Comparison of ENCODE assay signal across 21 cellular contexts in the genomic region with DNA sequence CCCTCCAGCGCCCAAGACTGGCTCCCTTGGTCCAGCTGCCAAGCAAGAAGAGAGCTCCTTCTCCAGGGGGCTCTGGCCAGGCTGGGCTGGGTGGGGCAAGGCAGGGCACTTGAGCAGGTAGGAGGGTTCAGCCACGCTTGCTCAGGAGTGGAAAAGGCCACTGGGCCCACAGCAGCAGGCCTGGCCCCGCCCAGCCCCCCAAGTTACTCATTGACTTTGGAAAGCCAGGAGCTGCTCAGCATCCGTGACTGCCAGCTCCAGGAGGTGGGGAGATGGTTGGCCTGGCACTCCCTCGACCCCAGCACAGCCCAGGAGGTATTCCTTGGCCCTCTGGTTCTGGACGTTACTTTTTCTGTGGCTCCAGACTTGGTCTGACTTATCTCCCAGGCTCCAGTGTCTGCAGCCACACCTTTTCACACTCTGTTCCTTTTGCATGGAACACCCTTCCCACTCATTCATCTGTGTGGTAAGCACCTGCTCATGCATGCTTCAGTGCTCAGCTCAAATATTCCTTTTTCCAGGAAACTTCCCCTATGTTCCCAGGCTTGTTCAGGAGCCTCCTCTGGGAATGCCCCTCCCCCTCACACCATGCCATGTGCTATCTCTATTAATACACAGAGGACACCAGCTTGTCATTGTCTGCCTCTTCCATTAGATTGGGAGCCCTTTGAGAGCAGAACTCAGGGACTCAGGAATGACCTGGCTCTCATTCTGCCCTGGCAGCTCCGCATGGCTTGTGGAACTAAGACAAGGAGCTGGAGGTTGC. TPM values are rescaled to one million over a fixed set of nuclear protein-coding genes. Genes with fewer than 3 reads are reported as not detected.
DNase-seq lines count a peak whose midpoint lies in the region; ATAC-seq and TF ChIP-seq lines count a peak whose summit lies in the region.
"Had no signal": no experiment of that assay in that cellular context is flagged by ENCODE, and none has a peak within 500 bp of the region (broad histone marks: within the 10 kb centered on the region; RNA-seq: fewer than 3 reads in every experiment).

A gene with protein sequence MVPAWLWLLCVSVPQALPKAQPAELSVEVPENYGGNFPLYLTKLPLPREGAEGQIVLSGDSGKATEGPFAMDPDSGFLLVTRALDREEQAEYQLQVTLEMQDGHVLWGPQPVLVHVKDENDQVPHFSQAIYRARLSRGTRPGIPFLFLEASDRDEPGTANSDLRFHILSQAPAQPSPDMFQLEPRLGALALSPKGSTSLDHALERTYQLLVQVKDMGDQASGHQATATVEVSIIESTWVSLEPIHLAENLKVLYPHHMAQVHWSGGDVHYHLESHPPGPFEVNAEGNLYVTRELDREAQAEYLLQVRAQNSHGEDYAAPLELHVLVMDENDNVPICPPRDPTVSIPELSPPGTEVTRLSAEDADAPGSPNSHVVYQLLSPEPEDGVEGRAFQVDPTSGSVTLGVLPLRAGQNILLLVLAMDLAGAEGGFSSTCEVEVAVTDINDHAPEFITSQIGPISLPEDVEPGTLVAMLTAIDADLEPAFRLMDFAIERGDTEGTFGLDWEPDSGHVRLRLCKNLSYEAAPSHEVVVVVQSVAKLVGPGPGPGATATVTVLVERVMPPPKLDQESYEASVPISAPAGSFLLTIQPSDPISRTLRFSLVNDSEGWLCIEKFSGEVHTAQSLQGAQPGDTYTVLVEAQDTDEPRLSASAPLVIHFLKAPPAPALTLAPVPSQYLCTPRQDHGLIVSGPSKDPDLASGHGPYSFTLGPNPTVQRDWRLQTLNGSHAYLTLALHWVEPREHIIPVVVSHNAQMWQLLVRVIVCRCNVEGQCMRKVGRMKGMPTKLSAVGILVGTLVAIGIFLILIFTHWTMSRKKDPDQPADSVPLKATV (minus strand): TSS at position 83 of the 766 bp plus-strand sequence. CDS start 820 bp downstream, outside the sequence.

- no peaks in the 10 kb centered on the region for H3K79me2 ChIP-seq in GM23338 (replicated peaks; ENCODE audit: insufficient read depth)

- H3K27me3 ChIP-seq in gastroesophageal sphincter (peaks cover 3% of the 10 kb centered on the region), layer of hippocampus (ENCODE audit: control insufficient read depth, insufficient read depth, low read length) (peaks cover 2% of the 10 kb centered on the region), skeletal muscle tissue (ENCODE audit: control insufficient read depth in 3 of 3, insufficient read depth in 3 of 3, low read length in 3 of 3) (peaks cover 0 to 7% (median 3%) of the 10 kb centered on the region in 3 donors), GM23338 (ENCODE audit: insufficient read depth) (peaks cover 12% of the 10 kb centered on the region)

- no peaks in the 10 kb centered on the region; the same call in 2 of the 3 replicates for H3K4me1 Mint-ChIP-seq in GM23338

- no peak within 1 kb of the TSS for H2AFZ ChIP-seq in GM23338

- no peaks in the 10 kb centered on the region for H3K9me2 ChIP-seq in GM23338 (ENCODE audit: insufficient read depth)

- H3K9me3 ChIP-seq in gastroesophageal sphincter: no peaks in the 10 kb centered on the region
- H3K9me3 ChIP-seq in skeletal muscle tissue (ENCODE audit: control insufficient read depth in 3 of 3, low read length in 3 of 3): no peaks in the 10 kb centered on the region
- H3K9me3 ChIP-seq: tibial nerve had no signal

- no peaks in the 10 kb centered on the region for H3K36me3 Mint-ChIP-seq in GM23338 (ENCODE audit: low read depth)

- H3K36me3 ChIP-seq in gastroesophageal sphincter (peaks cover 0 to 8% of the 10 kb centered on the region in 2 donors), skeletal muscle tissue (ENCODE audit: control insufficient read depth in 3 of 3, insufficient read depth in 3 of 3, low read length in 3 of 3) (peaks cover 9 to 22% (median 10%) of the 10 kb centered on the region in 3 donors), GM23338 (ENCODE audit: insufficient read depth) (no peaks in the 10 kb centered on the region)

- H3K27me3 Mint-ChIP-seq in GM23338 (ENCODE audit: insufficient read depth, low read depth, poor library complexity): peaks cover 15% of the 10 kb centered on the region

- ATAC-seq in gastroesophageal sphincter (no peak), HG03571 (IDR thresholded peaks at IDR 0.05; ENCODE audit: unreplicated experiment) (no peak), GM23338 (no peak)
- ATAC-seq: effector memory CD8-positive, alpha-beta T cell; naive thymus-derived CD8-positive, alpha-beta T cell had no signal

- no peak within 1 kb of the TSS for H3K4me2 ChIP-seq in GM23338

- no peak for TF ChIP-seq POLR2A in gastroesophageal sphincter (IDR thresholded peaks at IDR 0.05)

- 80% methylated on average over 1 of the region's 7 CpGs; no CpG with 5 or more reads in 1 of the 2 donors for WGBS in gastroesophageal sphincter (ENCODE audit: low coverage in 1 of 2), 2 donors

- no peak within 1 kb of the TSS for H3K27ac Mint-ChIP-seq in GM23338
- H3K27ac Mint-ChIP-seq: activated CD4-positive, alpha-beta T cell treated with anti-CD3 and anti-CD28 coated beads, Interleukin-2, amount 10 ng/mL, durations not matched to agents 24 days and 14 days; effector memory CD8-positive, alpha-beta T cell had no signal

- no peak within 1 kb of the TSS for H3K4me3 ChIP-seq in gastroesophageal sphincter
- peak within 1 kb of the TSS in 1 of 3 donors; percentile 13 for H3K4me3 ChIP-seq in skeletal muscle tissue (ENCODE audit: low read length in 3 of 3)
- no peak within 1 kb of the TSS for H3K4me3 ChIP-seq in GM23338
- H3K4me3 ChIP-seq: lung, tibial nerve had no signal

- DNase-seq in NCI-H82 (lab: John Stamatoyannopoulos, UW): peak; percentile 49
- no peak for DNase-seq in NCI-H82 treated with DMSO at 0.1 percent for 48 hours (lab: John Stamatoyannopoulos, UW; ENCODE audit: unreplicated experiment)
- no peak for DNase-seq in GM23338 (ENCODE audit: low spot score)
- DNase-seq in 8988T: no peak
- DNase-seq: activated CD4-positive, alpha-beta T cell treated with anti-CD3 and anti-CD28 coated beads, Interleukin-2, amount 10 ng/mL, durations not matched to agents 24 days and 14 days; activated CD8-positive, alpha-beta memory T cell treated with anti-CD3 and anti-CD28 coated beads, Interleukin-2, amount 50 U/mL, for 48 hours; amniotic stem cell; cerebellar nuclear complex; effector memory CD8-positive, alpha-beta T cell; naive thymus-derived CD8-positive, alpha-beta T cell; NCI-H345; posterior cingulate gyrus had no signal

- no peak within 1 kb of the TSS for H3K4me3 Mint-ChIP-seq in GM23338
- H3K4me3 Mint-ChIP-seq: activated CD4-positive, alpha-beta T cell treated with anti-CD3 and anti-CD28 coated beads, Interleukin-2, amount 10 ng/mL, durations not matched to agents 24 days and 14 days; CD14-positive monocyte; effector memory CD8-positive, alpha-beta T cell had no signal

- H3K27ac ChIP-seq in gastroesophageal sphincter (peak within 1 kb of the TSS in 3 of 4 donors; percentile 81 to 92 (median 87)), layer of hippocampus (ENCODE audit: low read depth, low read length) (peak within 1 kb of the TSS; percentile 52), skeletal muscle tissue (ENCODE audit: low read depth, low read length) (peak within 1 kb of the TSS; percentile 81), GM23338 (ENCODE audit: low read depth) (no peak within 1 kb of the TSS)
- H3K27ac ChIP-seq: RWPE1 had no signal

- peak within 1 kb of the TSS in 2 of 3 donors; percentile 38 to 64 for H3K9ac ChIP-seq in skeletal muscle tissue (ENCODE audit: low read depth in 1 of 3, low read length in 3 of 3)

- no peaks in the 10 kb centered on the region for H3K9me3 Mint-ChIP-seq in GM23338
- H3K9me3 Mint-ChIP-seq: activated CD4-positive, alpha-beta T cell treated with anti-CD3 and anti-CD28 coated beads, Interleukin-2, amount 10 ng/mL, durations not matched to agents 24 days and 14 days; effector memory CD8-positive, alpha-beta T cell; naive thymus-derived CD8-positive, alpha-beta T cell had no signal

- no peak for TF ChIP-seq CTCF in gastroesophageal sphincter (IDR thresholded peaks at IDR 0.05)
- TF ChIP-seq CTCF in GM23338 (conservative IDR thresholded peaks at IDR 0.05; ENCODE audit: low read depth in 2 of 2): no peak

- H3K4me1 ChIP-seq in gastroesophageal sphincter: peaks cover 2 to 55% (median 19%) of the 10 kb centered on the region in 3 donors
- peaks cover 30 to 51% (median 50%) of the 10 kb centered on the region in 3 donors for H3K4me1 ChIP-seq in skeletal muscle tissue (ENCODE audit: control insufficient read depth in 3 of 3, insufficient read depth in 3 of 3, low read length in 3 of 3)
- no peaks in the 10 kb centered on the region for H3K4me1 ChIP-seq in GM23338 (ENCODE audit: insufficient read depth)

- no peaks in the 10 kb centered on the region for H3F3A ChIP-seq in GM23338 (replicated peaks; ENCODE audit: low read depth)

- no peak for TF ChIP-seq EP300 in gastroesophageal sphincter (IDR thresholded peaks at IDR 0.05)

- no peaks in the 10 kb centered on the region for H4K20me1 ChIP-seq in GM23338 (replicated peaks; ENCODE audit: insufficient read depth)

TF ChIP-seq in GM23338, 12 proteins besides CTCF, POLR2A, EP300 and RAD21 (continues in another document):
- no peak for TF ChIP-seq ZNF114 (CRISPR knock-in tag; IDR thresholded peaks at IDR 0.05)
- no peak for TF ChIP-seq CREB1 (CRISPR knock-in tag; IDR thresholded peaks at IDR 0.05; ENCODE audit: low read depth)
- no peak for TF ChIP-seq EZH2phosphoT487 (IDR thresholded peaks at IDR 0.05; ENCODE audit: unreplicated experiment)
- TF ChIP-seq JUNB (IDR thresholded peaks at IDR 0.05; ENCODE audit: unreplicated experiment): no peak

RNA-seq across cellular contexts. Expression of the gene that starts here (rescaled TPM):
- total RNA-seq in gastroesophageal sphincter (not detected), skeletal muscle tissue (not detected)
- total RNA-seq in GM23338 (2014; rRNA removed; shearing (Covaris generic)): not detected in 2 replicates
- not detected in 2 replicates for polyA plus RNA-seq in GM23338 (2016; fragmentation: Nextera tagmentation; extraction: Ambion mirVana)
- total RNA-seq: A172; activated CD4-positive, alpha-beta T cell treated with anti-CD3 and anti-CD28 coated beads, Interleukin-2, amount 10 ng/mL, durations not matched to agents 24 days and 14 days; naive thymus-derived CD8-positive, alpha-beta T cell had no signal
- polyA plus RNA-seq: CD14-positive monocyte; naive thymus-derived CD8-positive, alpha-beta T cell had no signal
